ENCODE assay signal across 25 cellular contexts in genomic region chr3:140395134-140396075, GRCh38.
DNase-seq lines count a peak whose midpoint lies in the region; ATAC-seq and TF ChIP-seq lines count a peak whose summit lies in the region.
"Had no signal": no experiment of that assay in that cellular context is flagged by ENCODE, and none has a peak within 500 bp of the region (broad histone marks: within the 10 kb centered on the region; RNA-seq: fewer than 3 reads in every experiment).

No MANE protein-coding gene starts in this region.

- H3K4me1 ChIP-seq in SK-N-SH (ENCODE audit: control insufficient read depth in 1 of 2, insufficient read depth in 2 of 2, low read depth in 1 of 2, low read length in 1 of 2), result peaks cover 0 to 4% of the 10 kb centered on the region in 2 experiments; a peak in 1 of 4 replicates
- H3K4me1 ChIP-seq in naive thymus-derived CD4-positive, alpha-beta T cell (ENCODE audit: control insufficient read depth in 2 of 2, insufficient read depth in 2 of 2, low read length in 2 of 2), result no peaks in the 10 kb centered on the region
- H3K4me1 ChIP-seq: SJSA1, transverse colon had no signal

- no peak for TF ChIP-seq RAD21 in SK-N-SH (IDR thresholded peaks at IDR 0.05; ENCODE audit: low read length)

- H3F3A ChIP-seq in SK-N-SH (replicated peaks; ENCODE audit: insufficient read depth), result no peaks in the 10 kb centered on the region

- DNase-seq in SK-N-SH (peak; percentile 5), M059J (ENCODE audit: low read depth) (peak; percentile 43), SHP77 treated with DMSO at 0.1 percent for 48 hours (lab: John Stamatoyannopoulos, UW) (peak; percentile 63), osteocyte (ENCODE audit: extremely low spot score, unreplicated experiment) (no peak), NCI-H2081 treated with DMSO at 0.1 percent for 48 hours (lab: John Stamatoyannopoulos, UW) (no peak), posterior vena cava (ENCODE audit: low spot score) (no peak)
- DNase-seq in naive thymus-derived CD4-positive, alpha-beta T cell, result no peak
- DNase-seq: activated CD8-positive, alpha-beta T cell treated with anti-CD3 and anti-CD28 coated beads for 36 hours; activated naive CD4-positive, alpha-beta T cell treated with anti-CD3 and anti-CD28 coated beads, Interleukin-2, amount 50 U/mL, for 16 hours; amniotic stem cell; brain microvascular endothelial cell; CD8-positive, alpha-beta memory T cell; effector CD4-positive, alpha-beta T cell; head of caudate nucleus; Kasumi-1; kidney glomerular epithelial cell; NCI-H2029; NCI-H446; nucleus accumbens; transverse colon had no signal

- H3K79me2 ChIP-seq in SK-N-SH (ENCODE audit: insufficient read depth), result no peaks in the 10 kb centered on the region

- H3K9me2 ChIP-seq in SK-N-SH, result no peaks in the 10 kb centered on the region

- TF ChIP-seq EP300 in SK-N-SH (IDR thresholded peaks at IDR 0.05; ENCODE audit: borderline replicate concordance in 1 of 2, low read depth in 1 of 2, low read length in 1 of 2), result no peak

- POLR2A ChIA-PET in SK-N-SH (lab: Yijun Ruan, JAX), result no interaction called here
- POLR2A ChIA-PET in naive thymus-derived CD4-positive, alpha-beta T cell (lab: Charles Lee), result no interaction called here

- H3K27ac Mint-ChIP-seq in osteocyte (ENCODE audit: unreplicated experiment), result peak overlapping the region; percentile 77
- H3K27ac Mint-ChIP-seq in naive thymus-derived CD4-positive, alpha-beta T cell, result no peak overlapping the region
- H3K27ac Mint-ChIP-seq: activated CD8-positive, alpha-beta T cell treated with anti-CD3 and anti-CD28 coated beads for 36 hours; activated T-helper 17 cell treated with anti-CD3 and anti-CD28 coated beads, Interleukin-2, amount 50 U/mL, for 72 hours; B cell; CD8-positive, alpha-beta memory T cell; memory B cell had no signal

- peaks cover 3% of the 10 kb centered on the region for H3K9me3 Mint-ChIP-seq in osteocyte (ENCODE audit: unreplicated experiment)
- H3K9me3 Mint-ChIP-seq in naive thymus-derived CD4-positive, alpha-beta T cell, result peaks cover 0 to 2% (median 0%) of the 10 kb centered on the region in 11 donors
- H3K9me3 Mint-ChIP-seq: activated CD8-positive, alpha-beta T cell treated with anti-CD3 and anti-CD28 coated beads for 36 hours; activated T-helper 17 cell treated with anti-CD3 and anti-CD28 coated beads, Interleukin-2, amount 50 U/mL, for 72 hours; CD8-positive, alpha-beta memory T cell; memory B cell had no signal

- TF ChIP-seq CTCF in SK-N-SH (IDR thresholded peaks at IDR 0.05) (no peak), osteocyte (IDR thresholded peaks at IDR 0.05) (no peak)

- H3K27ac ChIP-seq in SK-N-SH (ENCODE audit: low read depth in 2 of 2, low read length in 1 of 2), result no peak overlapping the region
- H3K27ac ChIP-seq in naive thymus-derived CD4-positive, alpha-beta T cell (ENCODE audit: low read depth, low read length), result no peak overlapping the region
- H3K27ac ChIP-seq: brain microvascular endothelial cell, SJSA1, transverse colon had no signal

- H3K9ac ChIP-seq in SK-N-SH, result no peak overlapping the region

- 35% methylated on average over 5 of the region's 5 CpGs for WGBS in SK-N-SH (ENCODE audit: low lambda C conversion rate)

- no peak overlapping the region for H3K4me2 ChIP-seq in SK-N-SH

- no peaks in the 10 kb centered on the region for H3K36me3 ChIP-seq in SK-N-SH (replicated peaks in 1 of 2; ENCODE audit: control insufficient read depth in 1 of 2, insufficient read depth in 2 of 2, low read length in 1 of 2)
- no peaks in the 10 kb centered on the region for H3K36me3 ChIP-seq in naive thymus-derived CD4-positive, alpha-beta T cell (ENCODE audit: control insufficient read depth in 2 of 3, insufficient read depth in 3 of 3, low read length in 3 of 3)
- H3K36me3 ChIP-seq: brain microvascular endothelial cell, SJSA1, transverse colon had no signal

- intact Hi-C loops in naive thymus-derived CD4-positive, alpha-beta T cell (cut with micrococcal nuclease), result no loop called here
- intact Hi-C loops in posterior vena cava (cut with DNase I), result no loop called here

- no peaks in the 10 kb centered on the region for H3K27me3 ChIP-seq in SK-N-SH (ENCODE audit: insufficient read depth)
- H3K27me3 ChIP-seq in naive thymus-derived CD4-positive, alpha-beta T cell (ENCODE audit: control insufficient read depth in 2 of 2, insufficient read depth in 2 of 2, low read length in 2 of 2), result no peaks in the 10 kb centered on the region
- H3K27me3 ChIP-seq: brain microvascular endothelial cell, SJSA1, transverse colon had no signal

- H3K9me3 ChIP-seq in SK-N-SH, result 0 out of 2 replicates have a peak, but pooled peaks cover 4% of the 10 kb centered on the region
- no peaks in the 10 kb centered on the region for H3K9me3 ChIP-seq in naive thymus-derived CD4-positive, alpha-beta T cell (ENCODE audit: control insufficient read depth in 2 of 3, low read length in 3 of 3)
- H3K9me3 ChIP-seq: SJSA1, transverse colon had no signal

- CTCF ChIA-PET in SK-N-SH (lab: Yijun Ruan, JAX), result interaction anchor here (1.4 kb wide), 1 partner anchor 37 kb away, joined by 3 read pairs; no protein-coding TSS in a partner anchor
- CTCF ChIA-PET in naive thymus-derived CD4-positive, alpha-beta T cell (lab: Charles Lee), result no interaction called here

- no peak overlapping the region for H3K4me3 ChIP-seq in SK-N-SH (ENCODE audit: low read depth in 2 of 2, low read length in 1 of 2)
- no peak overlapping the region for H3K4me3 ChIP-seq in naive thymus-derived CD4-positive, alpha-beta T cell (ENCODE audit: low read length)
- H3K4me3 ChIP-seq: SJSA1, transverse colon had no signal

- H4K20me1 ChIP-seq in SK-N-SH (ENCODE audit: insufficient read depth), result no peaks in the 10 kb centered on the region

- H3K4me1 Mint-ChIP-seq in osteocyte (ENCODE audit: unreplicated experiment), result peaks cover 30% of the 10 kb centered on the region
- H3K4me1 Mint-ChIP-seq in naive thymus-derived CD4-positive, alpha-beta T cell, result no peaks in the 10 kb centered on the region
- H3K4me1 Mint-ChIP-seq: activated T-helper 17 cell treated with anti-CD3 and anti-CD28 coated beads, Interleukin-2, amount 50 U/mL, for 72 hours; B cell; CD8-positive, alpha-beta memory T cell; memory B cell had no signal

- H3K4me3 Mint-ChIP-seq in osteocyte (ENCODE audit: unreplicated experiment), result no peak overlapping the region
- H3K4me3 Mint-ChIP-seq in naive thymus-derived CD4-positive, alpha-beta T cell, result no peak overlapping the region
- H3K4me3 Mint-ChIP-seq: activated CD8-positive, alpha-beta T cell treated with anti-CD3 and anti-CD28 coated beads for 36 hours; activated T-helper 17 cell treated with anti-CD3 and anti-CD28 coated beads, Interleukin-2, amount 50 U/mL, for 72 hours; B cell; memory B cell had no signal

- no peaks in the 10 kb centered on the region for H3K27me3 Mint-ChIP-seq in osteocyte (ENCODE audit: unreplicated experiment)
- H3K27me3 Mint-ChIP-seq in naive thymus-derived CD4-positive, alpha-beta T cell, result peaks cover 0 to 12% (median 6%) of the 10 kb centered on the region in 5 donors
- H3K27me3 Mint-ChIP-seq: activated CD8-positive, alpha-beta T cell treated with anti-CD3 and anti-CD28 coated beads for 36 hours; activated T-helper 17 cell treated with anti-CD3 and anti-CD28 coated beads, Interleukin-2, amount 50 U/mL, for 72 hours; memory B cell had no signal

- ATAC-seq in SK-N-SH treated with all-trans-retinoic acid at 6 μM for 48 hours, result no peak
- ATAC-seq in naive thymus-derived CD4-positive, alpha-beta T cell, result no peak
- ATAC-seq: activated CD8-positive, alpha-beta T cell treated with anti-CD3 and anti-CD28 coated beads for 36 hours; activated T-helper 17 cell treated with anti-CD3 and anti-CD28 coated beads, Interleukin-2, amount 50 U/mL, for 72 hours had no signal

- H3K36me3 Mint-ChIP-seq in osteocyte (ENCODE audit: unreplicated experiment), result no peaks in the 10 kb centered on the region
- H3K36me3 Mint-ChIP-seq in naive thymus-derived CD4-positive, alpha-beta T cell, result no peaks in the 10 kb centered on the region
- H3K36me3 Mint-ChIP-seq: CD8-positive, alpha-beta memory T cell; memory B cell had no signal

- no peak overlapping the region for H2AFZ ChIP-seq in SK-N-SH (ENCODE audit: low read depth)

TF ChIP-seq in SK-N-SH, 30 proteins besides CTCF, POLR2A, EP300 and RAD21 (continues in another document):
- TF ChIP-seq EZH2phosphoT487 (IDR thresholded peaks at IDR 0.05; ENCODE audit: borderline replicate concordance, low read depth) (no peak), CHD2 (IDR thresholded peaks at IDR 0.05; ENCODE audit: low read length, partially characterized antibody) (no peak), RXRA (IDR thresholded peaks at IDR 0.05; ENCODE audit: borderline replicate concordance, low read depth) (no peak), MEF2A (IDR thresholded peaks at IDR 0.05; ENCODE audit: borderline replicate concordance, low read depth) (no peak), SMC3 (IDR thresholded peaks at IDR 0.05; ENCODE audit: low read depth, low read length) (no peak), FOSL2 (IDR thresholded peaks at IDR 0.05; ENCODE audit: borderline replicate concordance, low read depth) (no peak)

TF ChIP-seq in SK-N-SH treated with all-trans-retinoic acid at 6 μM for 48 hours, 23 proteins besides CTCF, POLR2A, EP300 and RAD21:
- TF ChIP-seq ZNF565 (CRISPR knock-in tag; conservative IDR thresholded peaks at IDR 0.05; ENCODE audit: low read depth), result no peak
- TF ChIP-seq, protein P1, sequence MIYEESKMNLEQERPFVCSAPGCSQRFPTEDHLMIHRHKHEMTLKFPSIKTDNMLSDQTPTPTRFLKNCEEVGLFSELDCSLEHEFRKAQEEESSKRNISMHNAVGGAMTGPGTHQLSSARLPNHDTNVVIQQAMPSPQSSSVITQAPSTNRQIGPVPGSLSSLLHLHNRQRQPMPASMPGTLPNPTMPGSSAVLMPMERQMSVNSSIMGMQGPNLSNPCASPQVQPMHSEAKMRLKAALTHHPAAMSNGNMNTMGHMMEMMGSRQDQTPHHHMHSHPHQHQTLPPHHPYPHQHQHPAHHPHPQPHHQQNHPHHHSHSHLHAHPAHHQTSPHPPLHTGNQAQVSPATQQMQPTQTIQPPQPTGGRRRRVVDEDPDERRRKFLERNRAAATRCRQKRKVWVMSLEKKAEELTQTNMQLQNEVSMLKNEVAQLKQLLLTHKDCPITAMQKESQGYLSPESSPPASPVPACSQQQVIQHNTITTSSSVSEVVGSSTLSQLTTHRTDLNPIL (CRISPR knock-in tag; IDR thresholded peaks at IDR 0.05; ENCODE audit: low read depth), result no peak

Comparison
In these comparisons a context has a peak if more than half of its experiments do, and no peak if none do; other contexts are left out.
1. DNase-seq: peak in SK-N-SH (single experiment), M059J (single experiment) and SHP77 treated with DMSO at 0.1 percent for 48 hours (single experiment); none in osteocyte (single experiment), NCI-H2081 treated with DMSO at 0.1 percent for 48 hours (single experiment), naive thymus-derived CD4-positive, alpha-beta T cell (0 of 9) and posterior vena cava (single experiment).